9 cellular contexts compared by ENCODE assay signal in genomic region chr14:92670177-92670576, GRCh38.
DNase-seq lines count a peak whose midpoint lies in the region; ATAC-seq and TF ChIP-seq lines count a peak whose summit lies in the region.
"Had no signal": no experiment of that assay in that cellular context is flagged by ENCODE, and none has a peak within 500 bp of the region (broad histone marks: within the 10 kb centered on the region; RNA-seq: fewer than 3 reads in every experiment).

No MANE protein-coding gene starts in this region.

- peak overlapping the region; percentile 59 to 100 (median 88) for H3K4me2 ChIP-seq in BLaER1 treated with 17β-estradiol and CSF1 and Interleukin-3, amounts not matched to agents 10 nM and 100 nM

- no peaks in the 10 kb centered on the region for H3K9me3 ChIP-seq in BLaER1 treated with 17β-estradiol and CSF1 and Interleukin-3, amounts not matched to agents 10 nM and 100 nM (replicated peaks in 1 of 11)
- no peaks in the 10 kb centered on the region for H3K9me3 ChIP-seq in RWPE2 (ENCODE audit: severe bottlenecking)

- peaks cover 0 to 89% (median 44%) of the 10 kb centered on the region in 11 experiments; a peak in 15 of 22 replicates for H4K20me1 ChIP-seq in BLaER1 treated with 17β-estradiol and CSF1 and Interleukin-3, amounts not matched to agents 10 nM and 100 nM

- peak overlapping the region in 9 of 11 experiments; percentile 24 to 99 (median 64); a peak in 17 of 22 replicates for H3K27ac ChIP-seq in BLaER1 treated with 17β-estradiol and CSF1 and Interleukin-3, amounts not matched to agents 10 nM and 100 nM
- no peak overlapping the region for H3K27ac ChIP-seq in RWPE2 (ENCODE audit: poor library complexity, severe bottlenecking)

- no peak overlapping the region for H3K4me3 ChIP-seq in BLaER1 treated with 17β-estradiol and CSF1 and Interleukin-3, amounts not matched to agents 10 nM and 100 nM
- H3K4me3 ChIP-seq in RWPE2 (ENCODE audit: severe bottlenecking) = no peak overlapping the region

- peaks cover 0 to 92% (median 36%) of the 10 kb centered on the region in 11 experiments; a peak in 12 of 22 replicates for H3K36me3 ChIP-seq in BLaER1 treated with 17β-estradiol and CSF1 and Interleukin-3, amounts not matched to agents 10 nM and 100 nM
- H3K36me3 ChIP-seq in RWPE2 (ENCODE audit: low read depth) = no peaks in the 10 kb centered on the region

- no peak for DNase-seq in RWPE2 (ENCODE audit: low spot score)
- peak; percentile 88 for DNase-seq in fibroblast of the conjunctiva (ENCODE audit: low read depth)
- no peak for DNase-seq in hypothalamus (lab: John Stamatoyannopoulos, UW)
- DNase-seq: nephron progenitor cell had no signal

- TF ChIP-seq CTCF in RWPE2 (IDR thresholded peaks at IDR 0.05; ENCODE audit: poor library complexity, severe bottlenecking) = peak; percentile 37

- H3K27me3 ChIP-seq in BLaER1 treated with 17β-estradiol and CSF1 and Interleukin-3, amounts not matched to agents 10 nM and 100 nM = peaks cover 0 to 33% (median 20%) of the 10 kb centered on the region in 11 experiments; a peak in 15 of 22 replicates
- no peaks in the 10 kb centered on the region for H3K27me3 ChIP-seq in RWPE2 (ENCODE audit: insufficient read depth, poor library complexity, severe bottlenecking)

- H3K4me1 ChIP-seq in BLaER1 treated with 17β-estradiol and CSF1 and Interleukin-3, amounts not matched to agents 10 nM and 100 nM = peaks cover 56 to 99% (median 73%) of the 10 kb centered on the region in 10 experiments
- no peaks in the 10 kb centered on the region for H3K4me1 ChIP-seq in RWPE2 (ENCODE audit: insufficient read depth, poor library complexity, severe bottlenecking)

- peak overlapping the region in 8 of 11 experiments; percentile 2 to 54 (median 37); a peak in 13 of 22 replicates for H3K9ac ChIP-seq in BLaER1 treated with 17β-estradiol and CSF1 and Interleukin-3, amounts not matched to agents 10 nM and 100 nM

- ATAC-seq in GM19463 (IDR thresholded peaks at IDR 0.05; ENCODE audit: unreplicated experiment) = peak; percentile 44
- peak; percentile 58; the same call in 2 of the 3 replicates for ATAC-seq in RWPE2 (ENCODE audit: low read depth)
- no peak for ATAC-seq in HG02870 (IDR thresholded peaks at IDR 0.05; ENCODE audit: unreplicated experiment)
- ATAC-seq in HG03457 (IDR thresholded peaks at IDR 0.05; ENCODE audit: unreplicated experiment) = no peak
- ATAC-seq in GM18907 (IDR thresholded peaks at IDR 0.05; ENCODE audit: unreplicated experiment) = no peak

Comparison
In these comparisons a context has a peak if more than half of its experiments do, and no peak if none do; other contexts are left out.
1. ATAC-seq: peak in GM19463 (single experiment) and RWPE2 (single experiment); none in HG02870 (single experiment), HG03457 (single experiment) and GM18907 (single experiment).